16 cellular contexts compared by ENCODE assay signal in the genomic region with DNA sequence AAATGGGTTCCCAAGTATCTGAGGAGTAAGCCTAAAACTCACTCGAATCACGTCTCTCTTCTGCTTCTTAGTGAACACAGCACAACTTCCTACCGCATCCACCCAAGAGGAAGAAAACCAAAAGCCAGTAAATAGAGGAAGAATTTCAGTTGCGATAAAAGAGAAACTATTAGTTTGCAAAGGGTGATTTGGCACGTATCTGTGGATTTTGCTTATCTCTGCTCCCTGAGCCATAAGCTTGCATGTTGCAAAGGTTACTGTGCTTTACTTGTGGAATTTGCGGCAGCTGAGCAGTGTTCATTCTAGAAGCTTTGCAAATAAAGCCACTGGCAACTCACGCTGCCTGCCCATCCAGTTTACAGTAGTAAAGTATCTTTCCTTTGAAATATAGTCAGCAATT.
A peak's percentile ranks its signal among the peaks of the same experiment; 100 is the strongest.
DNase-seq lines count a peak whose midpoint lies in the region; ATAC-seq and TF ChIP-seq lines count a peak whose summit lies in the region.
"Had no signal": no experiment of that assay in that cellular context is flagged by ENCODE, and none has a peak within 500 bp of the region (broad histone marks: within the 10 kb centered on the region; RNA-seq: fewer than 3 reads in every experiment).

No MANE protein-coding gene starts in this region.

- no peak overlapping the region for H3K23ac ChIP-seq in mesendoderm (ENCODE audit: low read length)

- TF ChIP-seq POLR2A in heart left ventricle (IDR thresholded peaks at IDR 0.05) (no peak), transverse colon (IDR thresholded peaks at IDR 0.05) (no peak)

- TF ChIP-seq EP300 in transverse colon (IDR thresholded peaks at IDR 0.05; ENCODE audit: low read depth): no peak

- H3K4me3 Mint-ChIP-seq in activated B cell treated with CpG ODN at 0.5 μM for 24 hours: peak overlapping the region; percentile 32
- H3K4me3 Mint-ChIP-seq: activated T-cell treated with anti-CD3 and anti-CD28 coated beads, Interleukin-2, amount 50 U/mL, for 24 hours; neural crest cell had no signal

- H3K4ac ChIP-seq in mesendoderm (ENCODE audit: low read depth, low read length): peak overlapping the region; percentile 27

- H3K9me3 ChIP-seq in heart left ventricle (no peaks in the 10 kb centered on the region), transverse colon (no peaks in the 10 kb centered on the region)

- no peak overlapping the region for H4K5ac ChIP-seq in mesendoderm (ENCODE audit: low read length)

- no peak overlapping the region for H3K56ac ChIP-seq in mesendoderm (ENCODE audit: low read length)

- DNase-seq in Right ventricle myocardium inferior (ENCODE audit: missing footprints) (no peak), heart left ventricle (no peak), activated B cell treated with CpG ODN at 0.5 μM for 24 hours (no peak), mesendoderm (no peak), transverse colon (peak; percentile 46), NCI-H1048 (lab: John Stamatoyannopoulos, UW) (no peak)
- DNase-seq: ACHN; activated T-cell treated with anti-CD3 and anti-CD28 coated beads, Interleukin-2, amount 50 U/mL, for 24 hours; DND-41; NCI-H187; NK-92 treated with Interleukin-12 subunit alpha and Interleukin-12 subunit beta, amount 100 ng/mL, for 24 hours; T1000 had no signal

- H4K8ac ChIP-seq in mesendoderm (ENCODE audit: low read depth, low read length): no peak overlapping the region

- no peaks in the 10 kb centered on the region for H3K36me3 Mint-ChIP-seq in activated B cell treated with CpG ODN at 0.5 μM for 24 hours (ENCODE audit: low read depth)
- H3K36me3 Mint-ChIP-seq: brain had no signal

- H3K27me3 ChIP-seq in heart left ventricle (no peaks in the 10 kb centered on the region), mesendoderm (ENCODE audit: insufficient read depth, low read length, poor library complexity) (no peaks in the 10 kb centered on the region), transverse colon (no peaks in the 10 kb centered on the region)

- peaks cover 4% of the 10 kb centered on the region for H3K27me3 Mint-ChIP-seq in activated B cell treated with CpG ODN at 0.5 μM for 24 hours

- H2BK15ac ChIP-seq in mesendoderm (replicated peaks; ENCODE audit: low read depth): no peak overlapping the region

- intact Hi-C loops in Right ventricle myocardium inferior (cut with DNase I): no loop called here
- intact Hi-C loops in heart left ventricle (cut with DNase I): no loop called here
- intact Hi-C loops in activated B cell treated with CpG ODN at 0.5 μM for 24 hours (cut with micrococcal nuclease): no loop called here
- intact Hi-C loops in transverse colon (cut with DNase I; ENCODE audit: low total_unique reads): no loop called here

- H2BK5ac ChIP-seq in mesendoderm (ENCODE audit: low read length): no peak overlapping the region

- H3K27ac ChIP-seq in heart left ventricle: peak overlapping the region in 3 of 12 donors; percentile 4 to 89 (median 18)
- H3K27ac ChIP-seq in mesendoderm (ENCODE audit: low read depth, low read length): no peak overlapping the region
- H3K27ac ChIP-seq in transverse colon: peak overlapping the region; percentile 23 to 77 (median 72)

- ATAC-seq in Right ventricle myocardium inferior (peak; percentile 24), heart left ventricle (no peak), activated B cell treated with CpG ODN at 0.5 μM for 24 hours (ENCODE audit: low read depth) (no peak), HG03175 (IDR thresholded peaks at IDR 0.05; ENCODE audit: unreplicated experiment) (no peak), HG02642 (IDR thresholded peaks at IDR 0.05; ENCODE audit: poor library complexity, unreplicated experiment) (no peak)

- peaks cover 10% of the 10 kb centered on the region for H3K4me1 Mint-ChIP-seq in activated B cell treated with CpG ODN at 0.5 μM for 24 hours
- H3K4me1 Mint-ChIP-seq: neural crest cell had no signal

- CTCF ChIA-PET in activated B cell treated with CpG ODN at 0.5 μM for 24 hours (lab: Charles Lee): no interaction called here

- no peak overlapping the region for H2BK120ac ChIP-seq in mesendoderm (ENCODE audit: low read depth, low read length)

- no peak overlapping the region for H3K18ac ChIP-seq in mesendoderm (ENCODE audit: low read length)

- in situ Hi-C loops in transverse colon (cut with MboI; ENCODE audit: low pct_ligation_motif_present in 1 of 4, low pct_unique_long_range_greater_than_20kb in 1 of 4, low sequenced_read_pairs in 3 of 4): loop anchor here in 1 of 4 donors (25.0 kb wide), 2 partner anchors 97 to 153 kb away; a partner anchor contains a TSS

- 55 to 67% (median 56%) methylated on average over 7 of the region's 7 CpGs for WGBS in heart left ventricle, 4 donors
- WGBS in mesendoderm (ENCODE audit: extremely low coverage, insufficient coverage, low lambda C conversion rate): no CpG with 5 or more reads among the region's 7 CpGs
- 32 to 37% methylated on average over 5 to 7 of the region's 7 CpGs for WGBS in transverse colon (ENCODE audit: low coverage in 1 of 2), 2 donors

- POLR2A ChIA-PET in activated B cell treated with CpG ODN at 0.5 μM for 24 hours (lab: Charles Lee): no interaction called here

- H3K4me3 ChIP-seq in heart left ventricle (peak overlapping the region in 4 of 12 donors; percentile 22 to 37 (median 36)), mesendoderm (ENCODE audit: low read length) (no peak overlapping the region), transverse colon (peak overlapping the region in 1 of 4 donors; percentile 23)

- no peaks in the 10 kb centered on the region for H3K79me2 ChIP-seq in mesendoderm (ENCODE audit: control insufficient read depth, insufficient read depth, low read length)

- TF ChIP-seq CTCF in heart left ventricle (IDR thresholded peaks at IDR 0.05): no peak
- TF ChIP-seq CTCF in activated B cell treated with CpG ODN at 0.5 μM for 24 hours (IDR thresholded peaks at IDR 0.05): no peak
- no peak for TF ChIP-seq CTCF in transverse colon (IDR thresholded peaks at IDR 0.05)

- H3K27ac Mint-ChIP-seq in activated B cell treated with CpG ODN at 0.5 μM for 24 hours: no peak overlapping the region
- H3K27ac Mint-ChIP-seq: activated T-cell treated with anti-CD3 and anti-CD28 coated beads, Interleukin-2, amount 50 U/mL, for 24 hours had no signal

- no peaks in the 10 kb centered on the region for H3K79me1 ChIP-seq in mesendoderm (ENCODE audit: low read length)

- H2AK5ac ChIP-seq in mesendoderm (ENCODE audit: low read length): no peak overlapping the region

- H3K36me3 ChIP-seq in heart left ventricle (no peaks in the 10 kb centered on the region), mesendoderm (ENCODE audit: control insufficient read depth, insufficient read depth, low read length) (no peaks in the 10 kb centered on the region), transverse colon (no peaks in the 10 kb centered on the region)

- H3K9me3 Mint-ChIP-seq in activated B cell treated with CpG ODN at 0.5 μM for 24 hours: no peaks in the 10 kb centered on the region
- H3K9me3 Mint-ChIP-seq: activated T-cell treated with anti-CD3 and anti-CD28 coated beads, Interleukin-2, amount 50 U/mL, for 24 hours; brain; neural crest cell had no signal

- H3K4me1 ChIP-seq in heart left ventricle: peaks cover 0 to 66% (median 1%) of the 10 kb centered on the region in 12 donors
- H3K4me1 ChIP-seq in mesendoderm (ENCODE audit: control insufficient read depth, low read depth, low read length): no peaks in the 10 kb centered on the region
- H3K4me1 ChIP-seq in transverse colon: peaks cover 0 to 49% (median 23%) of the 10 kb centered on the region in 4 donors

- no peak overlapping the region for H3K4me2 ChIP-seq in mesendoderm (ENCODE audit: low read length)

- no peak overlapping the region for H3K9ac ChIP-seq in mesendoderm (ENCODE audit: low read length)
